Comparison of ENCODE assay signal across 10 cellular contexts in the genomic region with DNA sequence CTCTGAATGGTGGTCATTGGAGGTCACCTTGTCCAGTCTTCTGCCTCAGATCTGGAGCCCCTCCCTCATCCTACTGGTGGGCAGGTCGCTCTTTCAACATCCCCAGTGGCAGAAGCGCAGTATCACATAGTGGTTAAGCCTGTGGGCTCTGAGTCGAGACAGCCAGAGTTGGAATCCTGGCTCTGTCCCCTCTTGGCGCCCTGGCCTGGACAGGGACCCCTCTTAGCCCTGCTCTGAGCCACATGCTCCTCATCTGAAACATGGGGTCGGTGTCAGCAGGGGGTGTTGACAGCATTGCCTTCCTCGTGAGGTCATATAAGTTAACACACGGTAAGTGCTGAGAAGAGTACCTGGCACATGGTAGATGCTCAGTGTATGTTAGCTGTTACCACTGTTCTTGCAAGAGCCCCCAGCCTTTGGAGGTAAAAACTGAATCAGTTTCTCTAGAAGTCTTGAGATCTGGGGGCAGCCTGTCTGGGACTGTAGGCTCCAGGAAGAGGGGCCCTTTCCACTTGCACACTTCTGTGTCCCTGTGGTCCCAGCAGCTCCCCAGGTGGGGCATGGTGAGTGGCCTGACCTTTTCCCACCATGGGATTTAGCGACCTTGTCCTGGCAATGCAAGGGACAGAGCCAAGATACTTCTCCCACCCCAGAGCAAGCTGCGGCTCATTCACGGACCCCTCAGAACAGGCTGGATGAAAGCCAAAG. TPM values are rescaled to one million over a fixed set of nuclear protein-coding genes. Genes with fewer than 3 reads are reported as not detected.
DNase-seq lines count a peak whose midpoint lies in the region; ATAC-seq and TF ChIP-seq lines count a peak whose summit lies in the region.
"Had no signal": no experiment of that assay in that cellular context is flagged by ENCODE, and none has a peak within 500 bp of the region (broad histone marks: within the 10 kb centered on the region; RNA-seq: fewer than 3 reads in every experiment).

No MANE protein-coding gene starts in this region.

- no peak overlapping the region for H3K9ac ChIP-seq in KMS-11
- H3K9ac ChIP-seq in neuronal stem cell (ENCODE audit: low read depth, low read length, poor library complexity) = no peak overlapping the region

- 0 out of 2 replicates have a peak, but pooled peaks cover 3% of the 10 kb centered on the region for H4K20me1 ChIP-seq in KMS-11 (ENCODE audit: insufficient read depth)

- H3K27ac ChIP-seq in ACC112 (ENCODE audit: low read depth, low read length) (peak overlapping the region; percentile 99), KMS-11 (peak overlapping the region; percentile 88; the same call in 1 of the 2 replicates), breast epithelium (peak overlapping the region; percentile 95 to 99), neuronal stem cell (replicated peaks; ENCODE audit: low read length) (no peak overlapping the region)

- no peak overlapping the region for H2BK15ac ChIP-seq in neuronal stem cell (ENCODE audit: low read length)

- H3K23ac ChIP-seq in neuronal stem cell (ENCODE audit: low read depth, low read length, poor library complexity) = peak overlapping the region; percentile 67

- no peak overlapping the region for H2BK120ac ChIP-seq in neuronal stem cell (ENCODE audit: low read depth, low read length)

- H3K4me2 ChIP-seq in KMS-11 (no peak overlapping the region; the same call in 1 of the 2 replicates), neuronal stem cell (ENCODE audit: insufficient read depth, low read length, poor library complexity, severe bottlenecking) (no peak overlapping the region)

- DNase-seq in breast epithelium (ENCODE audit: low spot score in 2 of 2) (no peak), neuronal stem cell (ENCODE audit: low spot score) (no peak), SK-N-DZ (ENCODE audit: low spot score) (no peak), sciatic nerve (ENCODE audit: low spot score) (no peak)
- no peak for DNase-seq in effector CD4-positive, alpha-beta T cell
- DNase-seq: NCI-H2081 treated with DMSO at 0.1 percent for 48 hours, SJCRH30 had no signal

- no peak for TF ChIP-seq POLR2A in breast epithelium (IDR thresholded peaks at IDR 0.05)

- H3K79me1 ChIP-seq in neuronal stem cell (ENCODE audit: low read depth, low read length) = no peaks in the 10 kb centered on the region

- H4K91ac ChIP-seq in neuronal stem cell (ENCODE audit: low read depth, low read length, poor library complexity) = no peak overlapping the region

- no peaks in the 10 kb centered on the region for H3K9me3 ChIP-seq in breast epithelium
- no peaks in the 10 kb centered on the region for H3K9me3 ChIP-seq in neuronal stem cell (replicated peaks in 1 of 2; ENCODE audit: control insufficient read depth in 2 of 2, insufficient read depth in 1 of 2, low read depth in 1 of 2, low read length in 2 of 2)
- H3K9me3 ChIP-seq: SJCRH30 had no signal

- peaks cover 59% of the 10 kb centered on the region for H3K79me2 ChIP-seq in ACC112 (ENCODE audit: control insufficient read depth, insufficient read depth, low read length, unreplicated experiment)
- H3K79me2 ChIP-seq in KMS-11 (ENCODE audit: insufficient read depth, low read depth) = peaks cover 46% of the 10 kb centered on the region

- H2AFZ ChIP-seq in ACC112 (ENCODE audit: low read length, unreplicated experiment) (no peak overlapping the region), KMS-11 (ENCODE audit: low read depth) (no peak overlapping the region), neuronal stem cell (ENCODE audit: low read length) (no peak overlapping the region)

- H3K4me3 ChIP-seq in ACC112 (ENCODE audit: low read depth, low read length) (peak overlapping the region; percentile 88; the same call in 1 of the 2 replicates), KMS-11 (IDR thresholded peaks at IDR 0.05; ENCODE audit: insufficient read depth, low read depth, low read length) (no peak overlapping the region), breast epithelium (no peak overlapping the region), neuronal stem cell (ENCODE audit: low read length in 2 of 2) (no peak overlapping the region)
- H3K4me3 ChIP-seq: SJCRH30 had no signal

- no peak overlapping the region for H3K4ac ChIP-seq in neuronal stem cell (ENCODE audit: low read length)

- intact Hi-C loops in breast epithelium (cut with DNase I; ENCODE audit: low total_unique reads) (no loop called here), sciatic nerve (cut with DNase I) (no loop called here)

- ATAC-seq in GM21825 (IDR thresholded peaks at IDR 0.05; ENCODE audit: unreplicated experiment) (no peak), sciatic nerve (no peak)

- no peak overlapping the region for H3K18ac ChIP-seq in neuronal stem cell (ENCODE audit: low read length)

- no peaks in the 10 kb centered on the region for H3K27me3 ChIP-seq in ACC112 (ENCODE audit: insufficient read depth, low read length)
- no peaks in the 10 kb centered on the region for H3K27me3 ChIP-seq in KMS-11 (ENCODE audit: insufficient read depth, low read depth)
- no peaks in the 10 kb centered on the region for H3K27me3 ChIP-seq in breast epithelium
- H3K27me3 ChIP-seq in neuronal stem cell (ENCODE audit: control insufficient read depth in 3 of 3, insufficient read depth in 3 of 3, low read depth in 1 of 3, low read length in 3 of 3) = no peaks in the 10 kb centered on the region
- H3K27me3 ChIP-seq: SJCRH30 had no signal

- H3K14ac ChIP-seq in neuronal stem cell (ENCODE audit: low read length) = no peak overlapping the region

- H3K36me3 ChIP-seq in ACC112 (ENCODE audit: insufficient read depth, low read length) (peaks cover 27% of the 10 kb centered on the region; the same call in 1 of the 2 replicates), KMS-11 (ENCODE audit: insufficient read depth) (peaks cover 3% of the 10 kb centered on the region; the same call in 1 of the 2 replicates), breast epithelium (peaks cover 9% of the 10 kb centered on the region), neuronal stem cell (replicated peaks in 1 of 2; ENCODE audit: control insufficient read depth in 2 of 2, insufficient read depth in 2 of 2, low read length in 2 of 2) (peaks cover 27 to 76% of the 10 kb centered on the region in 2 donors)

- no peak overlapping the region for H2BK12ac ChIP-seq in neuronal stem cell (ENCODE audit: low read length)

- H2BK5ac ChIP-seq in neuronal stem cell (ENCODE audit: low read length) = no peak overlapping the region

- TF ChIP-seq CTCF in KMS-11 (conservative IDR thresholded peaks at IDR 0.05; ENCODE audit: low read depth, low read length) (no peak), breast epithelium (IDR thresholded peaks at IDR 0.05) (no peak)

- H2AK5ac ChIP-seq in neuronal stem cell (ENCODE audit: low read depth, low read length) = no peak overlapping the region

- WGBS in neuronal stem cell (ENCODE audit: extremely low coverage in 2 of 2, insufficient read length in 2 of 2, insufficient replicate concordance in 1 of 2), 2 donors = no CpG with 5 or more reads among the region's 10 CpGs

- H4K8ac ChIP-seq in neuronal stem cell (ENCODE audit: low read depth, low read length) = no peak overlapping the region

- H3K4me1 ChIP-seq in ACC112 (ENCODE audit: control insufficient read depth, insufficient read depth, low read length, unreplicated experiment) = peaks cover 48% of the 10 kb centered on the region
- H3K4me1 ChIP-seq in KMS-11 (ENCODE audit: low read depth, poor library complexity, severe bottlenecking) = peaks cover 33% of the 10 kb centered on the region
- peaks cover 21 to 53% of the 10 kb centered on the region in 2 donors for H3K4me1 ChIP-seq in breast epithelium
- H3K4me1 ChIP-seq in neuronal stem cell (ENCODE audit: control insufficient read depth in 2 of 2, insufficient read depth in 1 of 2, low read depth in 1 of 2, low read length in 2 of 2) = peaks cover 8 to 23% of the 10 kb centered on the region in 2 donors

RNA-seq across cellular contexts. Expression of a gene that starts 6.4 kb away (rescaled TPM):
- total RNA-seq in breast epithelium (10 to 100 TPM in 2 of 3 donors, 1 to 10 TPM in 1; 5.8 to 82.8 (median 76.7) TPM), sciatic nerve (5.8 TPM)
- 2.5 TPM for polyA plus RNA-seq in neuronal stem cell (2013, experiment 1 of 2)
- polyA plus RNA-seq in neuronal stem cell (2013, experiment 2 of 2) = 2.1 TPM
- 0.95 and 1.2 TPM in 2 replicates for polyA plus RNA-seq in SK-N-DZ (2014; cell fraction: cytosol; rRNA removed)
- polyA plus RNA-seq in SK-N-DZ (2014; cell fraction: nucleus; rRNA removed) = 1.9 and 2.5 TPM in 2 replicates

RNA-seq across cellular contexts. Expression of a gene that starts 33.8 kb away (rescaled TPM):
- total RNA-seq in breast epithelium (100 to 1,000 TPM in 1 of 3 donors, 10 to 100 TPM in 2; 78.2 to 140 (median 87.2) TPM), sciatic nerve (52.7 TPM)
- 64.9 TPM for polyA plus RNA-seq in neuronal stem cell (2013, experiment 1 of 2)
- polyA plus RNA-seq in neuronal stem cell (2013, experiment 2 of 2) = 65.6 TPM
- 105 and 117 TPM in 2 replicates for polyA plus RNA-seq in SK-N-DZ (2014; cell fraction: cytosol; rRNA removed)
- 63.0 and 96.6 TPM in 2 replicates for polyA plus RNA-seq in SK-N-DZ (2014; cell fraction: nucleus; rRNA removed)
